ENCODE assay signal across 9 cellular contexts in genomic region chr19:35346193-35347052, GRCh38. TPM values are rescaled to one million over a fixed set of nuclear protein-coding genes. Genes with fewer than 3 reads are reported as not detected.
DNase-seq lines count a peak whose midpoint lies in the region; ATAC-seq and TF ChIP-seq lines count a peak whose summit lies in the region.
"Had no signal": no experiment of that assay in that cellular context is flagged by ENCODE, and none has a peak within 500 bp of the region (broad histone marks: within the 10 kb centered on the region; RNA-seq: fewer than 3 reads in every experiment).

No MANE protein-coding gene starts in this region.

- 59 to 62% methylated on average over 28 of the region's 28 CpGs for WGBS in sigmoid colon, 2 donors

- peak; percentile 71 for ATAC-seq in CD8-positive, alpha-beta T cell
- no peak for ATAC-seq in HG02840 (IDR thresholded peaks at IDR 0.05; ENCODE audit: low FRiP score, unreplicated experiment)

- H3K9me3 ChIP-seq in CD8-positive, alpha-beta T cell (ENCODE audit: low read length) = no peaks in the 10 kb centered on the region
- no peaks in the 10 kb centered on the region for H3K9me3 ChIP-seq in sigmoid colon
- H3K9me3 ChIP-seq: Caco-2 had no signal

- H3K4me1 Mint-ChIP-seq in CD8-positive, alpha-beta T cell (ENCODE audit: low read depth) = peaks cover 24% of the 10 kb centered on the region

- no peak for TF ChIP-seq EP300 in sigmoid colon (IDR thresholded peaks at IDR 0.05)

- DNase-seq in CD8-positive, alpha-beta T cell = peak; percentile 52 to 80 (median 72)
- DNase-seq in NAMALWA (ENCODE audit: low spot score) (peak; percentile 60), sigmoid colon (peak; percentile 53), NCI-H2029 treated with DMSO at 0.1 percent for 48 hours (lab: John Stamatoyannopoulos, UW) (no peak), germinal center (ENCODE audit: low spot score) (no peak), NCI-H82 treated with DMSO at 0.1 percent for 48 hours (lab: John Stamatoyannopoulos, UW; ENCODE audit: unreplicated experiment) (no peak)
- peak; percentile 65 for DNase-seq in activated effector memory CD4-positive, alpha-beta T cell treated with Interleukin-2 at 50 U/mL for 16 hours

- no peaks in the 10 kb centered on the region for H3K27me3 ChIP-seq in CD8-positive, alpha-beta T cell (ENCODE audit: insufficient read depth, low read length)
- peaks cover 0 to 7% (median 0%) of the 10 kb centered on the region in 3 donors for H3K27me3 ChIP-seq in sigmoid colon

- POLR2A ChIA-PET in CD8-positive, alpha-beta T cell (lab: Charles Lee) = no interaction called here

- H3K4me1 ChIP-seq in CD8-positive, alpha-beta T cell (ENCODE audit: insufficient read depth, low read length) = peaks cover 23% of the 10 kb centered on the region
- no peaks in the 10 kb centered on the region for H3K4me1 ChIP-seq in sigmoid colon
- H3K4me1 ChIP-seq: Caco-2 had no signal

- no peaks in the 10 kb centered on the region for H3K9me3 Mint-ChIP-seq in CD8-positive, alpha-beta T cell

- no peak for TF ChIP-seq POLR2A in sigmoid colon (IDR thresholded peaks at IDR 0.05)

- TF ChIP-seq CTCF in CD8-positive, alpha-beta T cell (IDR thresholded peaks at IDR 0.05) = no peak
- no peak for TF ChIP-seq CTCF in sigmoid colon (IDR thresholded peaks at IDR 0.05)

- peak overlapping the region; percentile 83 for H3K27ac Mint-ChIP-seq in CD8-positive, alpha-beta T cell

- H3K27ac ChIP-seq in CD8-positive, alpha-beta T cell (ENCODE audit: low read depth, low read length) = no peak overlapping the region
- H3K27ac ChIP-seq in sigmoid colon = no peak overlapping the region

- peaks cover 3% of the 10 kb centered on the region for H3K27me3 Mint-ChIP-seq in CD8-positive, alpha-beta T cell (ENCODE audit: low read depth)

- H3K36me3 ChIP-seq in CD8-positive, alpha-beta T cell (ENCODE audit: insufficient read depth, low read length) = no peaks in the 10 kb centered on the region
- no peaks in the 10 kb centered on the region for H3K36me3 ChIP-seq in sigmoid colon

- CTCF ChIA-PET in CD8-positive, alpha-beta T cell (lab: Charles Lee) = interaction anchor here (1.0 kb wide), 1 partner anchor 122 kb away, joined by 3 read pairs; no protein-coding TSS in a partner anchor

- no peak overlapping the region for H3K4me3 ChIP-seq in CD8-positive, alpha-beta T cell (ENCODE audit: low read depth, low read length)
- no peak overlapping the region for H3K4me3 ChIP-seq in sigmoid colon

- H3K4me3 Mint-ChIP-seq in CD8-positive, alpha-beta T cell = peak overlapping the region; percentile 38

- intact Hi-C loops in CD8-positive, alpha-beta T cell (cut with DNase I, micrococcal nuclease) = no loop called here
- intact Hi-C loops in sigmoid colon (cut with DNase I) = no loop called here

- no peaks in the 10 kb centered on the region for H3K36me3 Mint-ChIP-seq in CD8-positive, alpha-beta T cell

RNA-seq across cellular contexts. Expression of gene FFAR1, which starts 1.3 kb away (rescaled TPM):
- 1 to 10 TPM in 1 of 2 experiments, under 1 TPM in 1; 0.92 to 1.4 TPM for total RNA-seq in CD8-positive, alpha-beta T cell
- total RNA-seq in sigmoid colon = not detected
- polyA plus RNA-seq in sigmoid colon = under 1 TPM in 1 of 3 donors, not detected in 2; 0.06 TPM
- total RNA-seq: Caco-2 had no signal

RNA-seq across cellular contexts. Expression of gene FFAR3, which starts 11.8 kb away (rescaled TPM):
- not detected for total RNA-seq in CD8-positive, alpha-beta T cell
- total RNA-seq in sigmoid colon = 1 to 10 TPM; 1.1 to 1.9 (median 1.5) TPM
- polyA plus RNA-seq in sigmoid colon = under 1 TPM in 1 of 3 donors, not detected in 2; 0.67 TPM
- total RNA-seq: Caco-2 had no signal

RNA-seq across cellular contexts. Expression of gene CD22, which starts 17.4 kb away (rescaled TPM):
- 1 to 10 TPM; 7.9 to 9.1 TPM for total RNA-seq in CD8-positive, alpha-beta T cell
- total RNA-seq in sigmoid colon = 1 to 10 TPM; 1.2 to 4.8 (median 2.7) TPM
- polyA plus RNA-seq in sigmoid colon = 100 to 1,000 TPM in 1 of 3 donors, 1 to 10 TPM in 1, under 1 TPM in 1; 0.69 to 107 (median 4.8) TPM
- total RNA-seq: Caco-2 had no signal

RNA-seq across cellular contexts. Expression of gene GPR42, which starts 24.4 kb away (rescaled TPM):
- not detected for total RNA-seq in CD8-positive, alpha-beta T cell
- under 1 TPM in 3 of 4 donors, not detected in 1; 0.27 to 0.83 (median 0.36) TPM for total RNA-seq in sigmoid colon
- polyA plus RNA-seq in sigmoid colon = under 1 TPM in 1 of 3 donors, not detected in 2; 0.17 TPM
- total RNA-seq: Caco-2 had no signal

RNA-seq across cellular contexts. Expression of gene MAG, which starts 54.5 kb away (rescaled TPM):
- not detected for total RNA-seq in CD8-positive, alpha-beta T cell
- 1 to 10 TPM in 1 of 4 donors, not detected in 3; 6.1 TPM for total RNA-seq in sigmoid colon
- polyA plus RNA-seq in sigmoid colon = under 1 TPM in 1 of 3 donors, not detected in 2; 0.06 TPM

Comparison
In these comparisons a context has a peak if more than half of its experiments do, and no peak if none do; other contexts are left out.
1. DNase-seq: peak in CD8-positive, alpha-beta T cell (7 of 7), NAMALWA (single experiment), activated effector memory CD4-positive, alpha-beta T cell treated with Interleukin-2 at 50 U/mL for 16 hours (single experiment) and sigmoid colon (single experiment); none in NCI-H2029 treated with DMSO at 0.1 percent for 48 hours (single experiment), germinal center (single experiment) and NCI-H82 treated with DMSO at 0.1 percent for 48 hours (single experiment).